ENCODE assay signal across 1 cellular context in genomic region chr2:206565666-206566065, GRCh38.
TF ChIP-seq lines count a peak whose summit lies in the region.

No MANE protein-coding gene starts in this region.

TF ChIP-seq in SK-N-SH treated with all-trans-retinoic acid at 6 μM for 48 hours, 23 proteins besides CTCF, POLR2A, EP300 and RAD21 (continued from another document):
- no peak for TF ChIP-seq CREB5 (CRISPR knock-in tag; IDR thresholded peaks at IDR 0.05; ENCODE audit: low read depth)
- TF ChIP-seq GLIS3 (CRISPR knock-in tag; IDR thresholded peaks at IDR 0.05): no peak
